Comparison of ENCODE assay signal across 8 cellular contexts in genomic region chr9:125746017-125746773, GRCh38. TPM values are rescaled to one million over a fixed set of nuclear protein-coding genes. Genes with fewer than 3 reads are reported as not detected.
A peak's percentile ranks its signal among the peaks of the same experiment; 100 is the strongest.
DNase-seq lines count a peak whose midpoint lies in the region; ATAC-seq, FAIRE-seq and TF ChIP-seq lines count a peak whose summit lies in the region.

No MANE protein-coding gene starts in this region.

- H3K27me3 ChIP-seq in WERI-Rb-1 (ENCODE audit: insufficient read depth, low read depth, severe bottlenecking) = no peaks in the 10 kb centered on the region
- no peaks in the 10 kb centered on the region for H3K27me3 ChIP-seq in mammary epithelial cell (ENCODE audit: insufficient read depth, low read length)
- no peaks in the 10 kb centered on the region for H3K27me3 ChIP-seq in small intestine (ENCODE audit: control insufficient read depth in 2 of 2, insufficient read depth in 2 of 2, low read length in 2 of 2)

- H2AFZ ChIP-seq in mammary epithelial cell (ENCODE audit: low read depth, low read length) = peak overlapping the region; percentile 90

- DNase-seq in ACHN (peak; percentile 96), NCI-H2196 (lab: John Stamatoyannopoulos, UW; ENCODE audit: unreplicated experiment) (peak; percentile 98), WERI-Rb-1 (peak; percentile 99), mammary epithelial cell (peak; percentile 96), iPS-NIHi11 (ENCODE audit: low spot score) (peak; percentile 95), small intestine (peak; percentile 94)

- peak overlapping the region; percentile 100 for H3K4me2 ChIP-seq in mammary epithelial cell (ENCODE audit: insufficient read depth, low read depth, low read length)

- TF ChIP-seq CTCF in WERI-Rb-1 (IDR thresholded peaks at IDR 0.05; ENCODE audit: low read depth, low read length) = no peak
- TF ChIP-seq CTCF in mammary epithelial cell (conservative IDR thresholded peaks at IDR 0.05 in 1 of 2, IDR thresholded peaks at IDR 0.05 in 1 of 2; ENCODE audit: extremely low read depth in 1 of 2, insufficient read depth in 1 of 2, low read depth in 1 of 2, low read length in 2 of 2) = no peak

- 1% methylated on average over 21 of the region's 79 CpGs for WGBS in mammary epithelial cell (ENCODE audit: low coverage, missing lambda C conversion rate)
- 0 to 1% (median 0%) methylated on average over 41 to 79 of the region's 79 CpGs for WGBS in small intestine, 3 donors

- no peak overlapping the region for H3K9ac ChIP-seq in mammary epithelial cell (ENCODE audit: insufficient read depth, low read length)

- no peaks in the 10 kb centered on the region for H3K9me3 ChIP-seq in WERI-Rb-1 (ENCODE audit: severe bottlenecking)
- no peaks in the 10 kb centered on the region for H3K9me3 ChIP-seq in mammary epithelial cell (replicated peaks; ENCODE audit: insufficient read depth, low read length)
- H3K9me3 ChIP-seq in small intestine (ENCODE audit: control insufficient read depth, low read depth) = no peaks in the 10 kb centered on the region

- CTCF ChIA-PET in mammary epithelial cell (lab: Charles Lee; ENCODE audit: low non-redundant PET) = interaction anchor here (0.6 to 0.7 kb wide), 2 partner anchors 317 to 653 kb away, joined by 3 read pairs; no protein-coding TSS in a partner anchor

- dilution Hi-C loops in mammary epithelial cell (cut with HindIII; ENCODE audit: low sequenced_read_pairs) = loop anchor here (5.0 kb wide), 2 partner anchors 84 to 199 kb away; no protein-coding TSS in a partner anchor

- in situ Hi-C loops in ACHN (cut with HindIII; ENCODE audit: low pct_ligation_motif_present, low pct_unique_long_range_greater_than_20kb, low sequenced_read_pairs) (no loop called here), mammary epithelial cell (cut with MboI; ENCODE audit: low sequenced_read_pairs in 2 of 2) (loop anchor here in 1 of 2 donors (25.0 kb wide), 1 partner anchor 184 kb away; no protein-coding TSS in a partner anchor)

- H3K27ac ChIP-seq in WERI-Rb-1 (peak overlapping the region; percentile 96), mammary epithelial cell (ENCODE audit: insufficient read depth, low read depth, low read length) (peak overlapping the region; percentile 46), small intestine (ENCODE audit: low read depth in 1 of 2, low read length in 1 of 2) (peak overlapping the region; percentile 76 to 84)

- ATAC-seq in GM18870 (IDR thresholded peaks at IDR 0.05; ENCODE audit: unreplicated experiment) = peak; percentile 75
- peak; percentile 55 for ATAC-seq in HG03108 (IDR thresholded peaks at IDR 0.05; ENCODE audit: unreplicated experiment)

- H3K36me3 ChIP-seq in WERI-Rb-1 (peaks cover 17% of the 10 kb centered on the region), mammary epithelial cell (ENCODE audit: insufficient read depth, low read length) (no peaks in the 10 kb centered on the region), small intestine (ENCODE audit: control insufficient read depth in 2 of 2, insufficient read depth in 2 of 2, low read length in 2 of 2) (no peaks in the 10 kb centered on the region)

- no peaks in the 10 kb centered on the region for H4K20me1 ChIP-seq in mammary epithelial cell (ENCODE audit: insufficient read depth, low read length)

- BruUV-seq in mammary epithelial cell (replicated peaks; lab: Mats Ljungman, UMichigan) = no TSS peak

- intact Hi-C loops in mammary epithelial cell (cut with micrococcal nuclease) = loop anchor here (1.0 to 10.0 kb wide), 5 partner anchors 23 to 339 kb away; partner anchors contain the start of gene MAPKAP1

- H3K4me3 ChIP-seq in WERI-Rb-1 (ENCODE audit: low read depth, low read length) (peak overlapping the region; percentile 53), mammary epithelial cell (replicated peaks in 1 of 3; ENCODE audit: insufficient read depth in 1 of 3, low read depth in 2 of 3, low read length in 3 of 3) (peak overlapping the region; percentile 60 to 98 (median 96)), small intestine (ENCODE audit: low read depth in 1 of 2, low read length in 2 of 2) (peak overlapping the region; percentile 66 to 70)

- peaks cover 39% of the 10 kb centered on the region for H3K79me2 ChIP-seq in mammary epithelial cell (ENCODE audit: insufficient read depth, low read length)

- no peak for FAIRE-seq in small intestine (lab: Jason Lieb, UNC)

- peaks cover 26% of the 10 kb centered on the region for H3K4me1 ChIP-seq in mammary epithelial cell (ENCODE audit: insufficient read depth, low read length)
- peaks cover 3 to 6% of the 10 kb centered on the region in 2 donors for H3K4me1 ChIP-seq in small intestine (ENCODE audit: control insufficient read depth in 2 of 2, insufficient read depth in 1 of 2, low read depth in 1 of 2, low read length in 1 of 2)

RNA-seq across cellular contexts. Expression of gene PBX3, which starts 1.0 kb away (rescaled TPM):
- total RNA-seq in mammary epithelial cell = 10 to 100 TPM; 22.2 to 29.0 TPM
- 24.8 TPM for polyA plus RNA-seq in mammary epithelial cell
- 16.6 TPM for polyA minus RNA-seq in mammary epithelial cell
- 1 to 10 TPM; 2.5 to 8.7 (median 4.1) TPM for polyA plus RNA-seq in small intestine

RNA-seq across cellular contexts. Expression of gene MAPKAP1, which starts 39.2 kb away (rescaled TPM):
- total RNA-seq in mammary epithelial cell = 100 to 1,000 TPM in 1 of 2 donors, 10 to 100 TPM in 1; 81.4 to 104 TPM
- polyA plus RNA-seq in mammary epithelial cell (97.6 TPM), small intestine (10 to 100 TPM; 38.4 to 57.4 (median 45.0) TPM)
- 147 TPM for polyA minus RNA-seq in mammary epithelial cell

Comparison
In these comparisons a context has a peak if more than half of its experiments do, and no peak if none do; other contexts are left out.
1. Peak in every context shown above with its lines: DNase-seq, ATAC-seq, H3K4me3 ChIP-seq and H3K27ac ChIP-seq.
2. H3K27ac ChIP-seq: peak in every context shown above with its lines; median percentile 96 in WERI-Rb-1; 80 in small intestine; 46 in mammary epithelial cell.